In genomic region chr9:5557606-5558587, GRCh38 we compare ENCODE assay signal across 7 cellular contexts. TPM values are rescaled to one million over a fixed set of nuclear protein-coding genes. Genes with fewer than 3 reads are reported as not detected.
DNase-seq lines count a peak whose midpoint lies in the region; ATAC-seq and TF ChIP-seq lines count a peak whose summit lies in the region.

No MANE protein-coding gene starts in this region.

- H3K4me3 ChIP-seq in MM.1S (ENCODE audit: low read length), result no peak overlapping the region
- no peak overlapping the region for H3K4me3 ChIP-seq in testis

- no peak for TF ChIP-seq POLR2A in testis (IDR thresholded peaks at IDR 0.05)

- no peak overlapping the region; the same call in 1 of the 2 replicates for H3K9ac ChIP-seq in MM.1S (ENCODE audit: low read length)

- 44 to 58% methylated on average over 7 of the region's 7 CpGs for WGBS in testis, 2 donors

- H3K36me3 ChIP-seq in MM.1S (replicated peaks; ENCODE audit: insufficient read depth, low read length) (no peaks in the 10 kb centered on the region), testis (ENCODE audit: low read depth, missing control alignments) (no peaks in the 10 kb centered on the region)

- peaks cover 2% of the 10 kb centered on the region for H3K36me3 Mint-ChIP-seq in activated naive CD4-positive, alpha-beta T cell treated with anti-CD3 and anti-CD28 coated beads for 36 hours (ENCODE audit: low read depth)
- H3K36me3 Mint-ChIP-seq in nephron progenitor cell (ENCODE audit: low read depth), result no peaks in the 10 kb centered on the region

- CTCF ChIA-PET in activated naive CD4-positive, alpha-beta T cell treated with anti-CD3 and anti-CD28 coated beads for 36 hours (lab: Charles Lee), result interaction anchor here (1.3 to 1.4 kb wide), 2 partner anchors 25 to 32 kb away, joined by 4 to 5 read pairs; no protein-coding TSS in a partner anchor

- H3K4me1 ChIP-seq in MM.1S (ENCODE audit: low read length) (peaks cover 22% of the 10 kb centered on the region), testis (no peaks in the 10 kb centered on the region)

- H3K27me3 ChIP-seq in MM.1S (replicated peaks; ENCODE audit: insufficient read depth, low read length) (no peaks in the 10 kb centered on the region), testis (no peaks in the 10 kb centered on the region)

- H3K79me2 ChIP-seq in MM.1S (ENCODE audit: low read length), result no peaks in the 10 kb centered on the region

- DNase-seq in MM.1S (peak; percentile 57), nephron progenitor cell (no peak), NCI-H1092 treated with DMSO at 0.1 percent for 48 hours (lab: John Stamatoyannopoulos, UW) (no peak), testis (no peak), GM13976 (ENCODE audit: low spot score) (no peak)
- DNase-seq in activated naive CD4-positive, alpha-beta T cell treated with anti-CD3 and anti-CD28 coated beads for 36 hours, result peak; percentile 76

- H4K20me1 ChIP-seq in MM.1S (ENCODE audit: insufficient read depth, low read length), result no peaks in the 10 kb centered on the region

- H3K27me3 Mint-ChIP-seq in activated naive CD4-positive, alpha-beta T cell treated with anti-CD3 and anti-CD28 coated beads for 36 hours (ENCODE audit: low read depth), result no peaks in the 10 kb centered on the region
- H3K27me3 Mint-ChIP-seq in nephron progenitor cell (ENCODE audit: low read depth, poor library complexity), result no peaks in the 10 kb centered on the region

- H3K9me3 ChIP-seq in MM.1S (replicated peaks; ENCODE audit: insufficient read depth, low read length), result no peaks in the 10 kb centered on the region
- no peaks in the 10 kb centered on the region for H3K9me3 ChIP-seq in testis

- intact Hi-C loops in activated naive CD4-positive, alpha-beta T cell treated with anti-CD3 and anti-CD28 coated beads for 36 hours (cut with micrococcal nuclease), result loop anchor here (1.0 kb wide), 1 partner anchor 99 kb away; no protein-coding TSS in a partner anchor
- intact Hi-C loops in testis (cut with DNase I; ENCODE audit: low total_unique reads), result no loop called here

- ATAC-seq in GM21381 (IDR thresholded peaks at IDR 0.05; ENCODE audit: unreplicated experiment), result peak; percentile 58

- peak overlapping the region; percentile 26 for H2AFZ ChIP-seq in MM.1S (ENCODE audit: low read length)

- no peaks in the 10 kb centered on the region for H3K9me3 Mint-ChIP-seq in activated naive CD4-positive, alpha-beta T cell treated with anti-CD3 and anti-CD28 coated beads for 36 hours
- H3K9me3 Mint-ChIP-seq in nephron progenitor cell, result peaks cover 3% of the 10 kb centered on the region

- TF ChIP-seq CTCF in MM.1S (IDR thresholded peaks at IDR 0.05; ENCODE audit: low read length), result no peak
- no peak for TF ChIP-seq CTCF in nephron progenitor cell (IDR thresholded peaks at IDR 0.05)
- TF ChIP-seq CTCF in testis (IDR thresholded peaks at IDR 0.05), result no peak
- no peak for TF ChIP-seq CTCF in GM13976 (IDR thresholded peaks at IDR 0.05; ENCODE audit: borderline replicate concordance, control extremely low read depth, extremely low read depth, insufficient read depth, missing control alignments)

- H3K4me1 Mint-ChIP-seq in activated naive CD4-positive, alpha-beta T cell treated with anti-CD3 and anti-CD28 coated beads for 36 hours (ENCODE audit: low read depth), result peaks cover 41% of the 10 kb centered on the region
- H3K4me1 Mint-ChIP-seq in nephron progenitor cell, result no peaks in the 10 kb centered on the region

- in situ Hi-C loops in GM13976 (cut with MboI; ENCODE audit: low sequenced_read_pairs, unreplicated experiment), result no loop called here

- H3K27ac ChIP-seq in MM.1S (ENCODE audit: low read length) (peak overlapping the region; percentile 48), testis (peak overlapping the region in 1 of 2 donors; percentile 60)

- peaks cover 12% of the 10 kb centered on the region for H3F3A ChIP-seq in MM.1S (ENCODE audit: insufficient read depth, low read length)

- H3K4me3 Mint-ChIP-seq in activated naive CD4-positive, alpha-beta T cell treated with anti-CD3 and anti-CD28 coated beads for 36 hours, result no peak overlapping the region
- no peak overlapping the region for H3K4me3 Mint-ChIP-seq in nephron progenitor cell

- peak overlapping the region; percentile 40 for H3K4me2 ChIP-seq in MM.1S (ENCODE audit: low read depth, low read length)

- H3K9me2 ChIP-seq in MM.1S (replicated peaks; ENCODE audit: insufficient read depth, low read length), result no peaks in the 10 kb centered on the region

- H3K27ac Mint-ChIP-seq in activated naive CD4-positive, alpha-beta T cell treated with anti-CD3 and anti-CD28 coated beads for 36 hours, result no peak overlapping the region
- peak overlapping the region; percentile 38 for H3K27ac Mint-ChIP-seq in nephron progenitor cell

RNA-seq across cellular contexts. Expression of gene PDCD1LG2, which starts 47.6 kb away (rescaled TPM):
- total RNA-seq in activated naive CD4-positive, alpha-beta T cell treated with anti-CD3 and anti-CD28 coated beads for 36 hours, result under 1 TPM in 1 of 2 experiments, not detected in 1; 0.10 TPM
- total RNA-seq in testis, result under 1 TPM; 0.63 to 0.81 TPM
- 2.4 TPM for polyA plus RNA-seq in testis (ENCODE audit: insufficient read depth, low read depth, low replicate concordance)

Comparison
In these comparisons a context has a peak if more than half of its experiments do, and no peak if none do; other contexts are left out.
1. DNase-seq: peak in MM.1S (single experiment) and activated naive CD4-positive, alpha-beta T cell treated with anti-CD3 and anti-CD28 coated beads for 36 hours (single experiment); none in nephron progenitor cell (single experiment), NCI-H1092 treated with DMSO at 0.1 percent for 48 hours (single experiment), testis (single experiment) and GM13976 (single experiment).